ENCODE assay signal across 8 cellular contexts in genomic region chr2:74178211-74179062, GRCh38. TPM values are rescaled to one million over a fixed set of nuclear protein-coding genes. Genes with fewer than 3 reads are reported as not detected.
DNase-seq lines count a peak whose midpoint lies in the region; ATAC-seq, FAIRE-seq and TF ChIP-seq lines count a peak whose summit lies in the region.

MOB1A (minus strand) TSS chr2:74178879; CDS start chr2:74178674, 205 bp downstream.

- no peak for TF ChIP-seq CTCF in keratinocyte (optimal IDR thresholded peaks at IDR 0.05 in 1 of 3, IDR thresholded peaks at IDR 0.05 in 1 of 3, conservative IDR thresholded peaks at IDR 0.05 in 1 of 3; ENCODE audit: extremely low read depth in 1 of 3, insufficient read depth in 2 of 3, low read length in 3 of 3)

- H3K27me3 ChIP-seq in keratinocyte (ENCODE audit: control insufficient read depth, extremely low read depth, insufficient read depth, low read length) = no peaks in the 10 kb centered on the region

- ATAC-seq in HG03432 (IDR thresholded peaks at IDR 0.05; ENCODE audit: unreplicated experiment) = peak; percentile 83

- no peaks in the 10 kb centered on the region for H3K9me1 ChIP-seq in keratinocyte (ENCODE audit: control insufficient read depth, extremely low read depth, insufficient read depth, low read length)

- DNase-seq in AG20443 (ENCODE audit: low spot score) = peak; percentile 98
- DNase-seq in NCI-H510A (lab: John Stamatoyannopoulos, UW) = peak; percentile 97
- peak; percentile 95 for DNase-seq in activated CD4-positive, alpha-beta T cell treated with anti-CD3 and anti-CD28 coated beads for 1 hour
- DNase-seq in cerebellum (ENCODE audit: low spot score) = peak; percentile 99
- peak; percentile 83 for DNase-seq in keratinocyte (ENCODE audit: low read depth, low spot score)
- DNase-seq in stimulated activated CD4-positive, alpha-beta T cell treated with anti-CD3 and anti-CD28 coated beads, Interleukin-15, amount 100 ng/mL, for 1 hour (ENCODE audit: low read depth in 1 of 2, low spot score in 1 of 2) = peak; percentile 95 to 96

- dilution Hi-C loops in keratinocyte (cut with MboI; ENCODE audit: extremely low pct_ligation_motif_present, low sequenced_read_pairs) = no loop called here

- H3K4me2 ChIP-seq in keratinocyte (ENCODE audit: control insufficient read depth, extremely low read depth, insufficient read depth, low read depth, low read length) = peak within 1 kb of the TSS; percentile 92

- H3K36me3 ChIP-seq in keratinocyte (ENCODE audit: control insufficient read depth in 2 of 2, extremely low read depth in 1 of 2, insufficient read depth in 2 of 2, low read length in 2 of 2) = no peaks in the 10 kb centered on the region

- H3K9ac ChIP-seq in keratinocyte (ENCODE audit: control insufficient read depth, extremely low read depth, insufficient read depth, low read length) = peak within 1 kb of the TSS; percentile 92

- peak; percentile 96 for TF ChIP-seq POLR2A in GM19099 (IDR thresholded peaks at IDR 0.05; ENCODE audit: extremely low read depth, insufficient read length, low read depth)

- peak within 1 kb of the TSS; percentile 77 for H2AFZ ChIP-seq in keratinocyte (ENCODE audit: control insufficient read depth, low read length)

- H3K79me2 ChIP-seq in keratinocyte (ENCODE audit: control insufficient read depth, insufficient read depth, low read length) = peaks cover 50% of the 10 kb centered on the region

- H4K20me1 ChIP-seq in keratinocyte (ENCODE audit: control insufficient read depth, extremely low read depth, insufficient read depth, low read length) = peaks cover 9% of the 10 kb centered on the region

- peak; percentile 69 for FAIRE-seq in keratinocyte (lab: Jason Lieb, UNC)

- H3K4me3 ChIP-seq in keratinocyte (ENCODE audit: control insufficient read depth in 2 of 3, extremely low read depth in 1 of 3, insufficient read depth in 2 of 3, low read depth in 1 of 3, low read length in 3 of 3) = peak within 1 kb of the TSS; percentile 92 to 99 (median 95)

- H3K9me3 ChIP-seq in keratinocyte (ENCODE audit: control insufficient read depth, low read depth, low read length) = no peaks in the 10 kb centered on the region

- peak within 1 kb of the TSS; percentile 82 for H3K27ac ChIP-seq in keratinocyte (ENCODE audit: control insufficient read depth, insufficient read depth, low read length)

- H3K4me1 ChIP-seq in keratinocyte (ENCODE audit: control insufficient read depth, extremely low read depth, insufficient read depth, low read length) = peaks cover 10% of the 10 kb centered on the region

RNA-seq across cellular contexts. Expression of gene MOB1A, which starts in this region (rescaled TPM):
- 53.1 TPM for total RNA-seq in cerebellum
- 53.6 to 92.4 TPM (median 59.2 TPM) in 3 replicates for polyA plus RNA-seq in keratinocyte
- 118 TPM for polyA plus RNA-seq in keratinocyte (2011; ENCODE audit: low read depth)
- polyA plus RNA-seq in keratinocyte (2011; cell fraction: cytosol; rRNA removed) = 38.5 and 95.8 TPM in 2 replicates
- polyA plus RNA-seq in keratinocyte (2011; cell fraction: nucleus; rRNA removed) = 36.0 and 41.8 TPM in 2 replicates
- 47.0 and 53.2 TPM in 2 replicates for polyA plus RNA-seq in keratinocyte (2012; ENCODE audit: low replicate concordance)
- polyA minus RNA-seq in keratinocyte = 22.5 to 141 TPM (median 61.8 TPM) in 3 replicates
- 49.3 TPM for polyA minus RNA-seq in keratinocyte (2011; cell fraction: cytosol; rRNA and poly(A)+ RNA removed)
- polyA minus RNA-seq in keratinocyte (2011; cell fraction: nucleus; rRNA and poly(A)+ RNA removed) = 18.6 and 32.9 TPM in 2 replicates

Comparison
In these comparisons a context has a peak if more than half of its experiments do, and no peak if none do; other contexts are left out.
1. Peak in every context shown above with its lines: DNase-seq, ATAC-seq, H3K4me3 ChIP-seq and H3K27ac ChIP-seq.